8 cellular contexts compared by ENCODE assay signal in the genomic region with DNA sequence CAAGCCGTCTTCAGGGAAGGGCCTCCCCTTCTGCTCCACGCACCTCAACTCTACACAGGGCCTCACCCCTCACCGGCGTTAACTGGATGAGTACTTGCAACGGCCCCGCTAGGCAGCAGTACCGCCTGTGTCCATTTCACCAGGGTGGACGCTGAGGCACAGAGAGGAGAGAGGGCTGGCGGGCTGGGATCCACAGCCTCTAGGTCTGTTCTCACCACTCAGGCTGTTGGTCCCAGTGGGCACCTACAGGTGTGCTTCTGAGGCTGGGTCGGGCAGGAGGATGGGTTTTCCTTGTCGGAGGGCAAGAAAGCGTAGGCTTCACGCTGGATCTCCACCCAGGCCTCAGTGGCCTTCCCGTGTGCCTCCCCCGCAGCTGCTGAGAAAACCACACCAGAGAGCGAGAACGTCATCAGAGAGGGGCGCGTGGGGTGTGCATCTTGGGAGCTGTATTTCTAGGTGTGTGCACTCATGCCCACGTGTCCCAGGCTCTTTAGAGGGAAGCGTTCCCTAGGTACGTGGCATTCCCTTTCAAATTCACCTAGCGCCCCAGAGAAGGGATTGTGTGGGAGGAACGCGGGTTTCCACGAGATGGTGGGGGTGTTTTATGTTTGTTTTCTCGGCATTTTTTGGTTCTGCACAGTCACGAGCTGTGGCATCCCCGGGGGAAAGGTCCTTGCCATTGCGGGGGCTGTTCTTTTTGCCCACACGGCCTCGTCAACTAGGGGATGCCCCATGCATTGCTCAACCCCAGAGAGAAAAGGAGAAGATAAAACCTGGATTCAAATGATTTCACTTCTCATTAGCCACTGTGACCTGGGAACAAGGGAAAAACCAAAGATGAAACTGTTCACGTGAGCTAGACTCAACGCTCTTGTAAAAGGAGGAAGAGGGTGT.
DNase-seq lines count a peak whose midpoint lies in the region; TF ChIP-seq lines count a peak whose summit lies in the region.

No MANE protein-coding gene starts in this region.

- peak; percentile 46 for TF ChIP-seq POLR2A in GM19099 (IDR thresholded peaks at IDR 0.05; ENCODE audit: extremely low read depth, insufficient read length, low read depth)

- H3K9ac ChIP-seq in SK-N-SH = no peak overlapping the region

- no peak overlapping the region for H3K27ac ChIP-seq in CD4-positive, alpha-beta memory T cell (ENCODE audit: low read depth, low read length)
- H3K27ac ChIP-seq in SK-N-SH (ENCODE audit: low read depth in 2 of 2, low read length in 1 of 2) = no peak overlapping the region

- no peaks in the 10 kb centered on the region for H3K27me3 ChIP-seq in CD4-positive, alpha-beta memory T cell (ENCODE audit: insufficient read depth, low read length)
- no peaks in the 10 kb centered on the region for H3K27me3 ChIP-seq in SK-N-SH (ENCODE audit: insufficient read depth)

- no peaks in the 10 kb centered on the region for H3K79me2 ChIP-seq in SK-N-SH (ENCODE audit: insufficient read depth)

- no peaks in the 10 kb centered on the region for H3K9me2 ChIP-seq in SK-N-SH

- no peaks in the 10 kb centered on the region for H4K20me1 ChIP-seq in SK-N-SH (ENCODE audit: insufficient read depth)

- no peak for TF ChIP-seq EP300 in SK-N-SH (IDR thresholded peaks at IDR 0.05; ENCODE audit: borderline replicate concordance in 1 of 2, low read depth in 1 of 2, low read length in 1 of 2)

- no peak overlapping the region for H3K4me3 ChIP-seq in CD4-positive, alpha-beta memory T cell (ENCODE audit: low read length in 2 of 2)
- no peak overlapping the region for H3K4me3 ChIP-seq in SK-N-SH (ENCODE audit: low read depth in 2 of 2, low read length in 1 of 2)

- CTCF ChIA-PET in CD4-positive, alpha-beta memory T cell (lab: Charles Lee; ENCODE audit: partially characterized antibody) = no interaction called here
- CTCF ChIA-PET in SK-N-SH (lab: Yijun Ruan, JAX) = interaction anchor here (0.6 to 1.4 kb wide), 2 partner anchors 23 to 55 kb away, joined by 3 read pairs; no protein-coding TSS in a partner anchor

- peaks cover 5 to 9% of the 10 kb centered on the region in 2 donors for H3K27me3 Mint-ChIP-seq in CD4-positive, alpha-beta memory T cell

- no peaks in the 10 kb centered on the region for H3K9me3 ChIP-seq in CD4-positive, alpha-beta memory T cell (ENCODE audit: control insufficient read depth in 1 of 2, low read length in 2 of 2)
- no peaks in the 10 kb centered on the region for H3K9me3 ChIP-seq in SK-N-SH

- H3K9me3 Mint-ChIP-seq in CD4-positive, alpha-beta memory T cell = no peaks in the 10 kb centered on the region

- no peaks in the 10 kb centered on the region for H3K36me3 Mint-ChIP-seq in CD4-positive, alpha-beta memory T cell

- intact Hi-C loops in CD4-positive, alpha-beta memory T cell (cut with micrococcal nuclease) = no loop called here

- no peak overlapping the region for H2AFZ ChIP-seq in SK-N-SH (ENCODE audit: low read depth)

- peaks cover 0 to 7% (median 2%) of the 10 kb centered on the region in 4 donors for H3K4me1 Mint-ChIP-seq in CD4-positive, alpha-beta memory T cell

- no peak overlapping the region for H3K4me2 ChIP-seq in SK-N-SH

- peak overlapping the region in 5 of 8 donors; percentile 8 to 40 (median 22) for H3K4me3 Mint-ChIP-seq in CD4-positive, alpha-beta memory T cell

- H3K27ac Mint-ChIP-seq in CD4-positive, alpha-beta memory T cell = no peak overlapping the region

- no peak for TF ChIP-seq RAD21 in SK-N-SH (IDR thresholded peaks at IDR 0.05; ENCODE audit: low read length)

- peaks cover 7% of the 10 kb centered on the region for H3F3A ChIP-seq in SK-N-SH (replicated peaks; ENCODE audit: insufficient read depth)

- peaks cover 7% of the 10 kb centered on the region for H3K4me1 ChIP-seq in CD4-positive, alpha-beta memory T cell (ENCODE audit: insufficient read depth, low read length)
- H3K4me1 ChIP-seq in SK-N-SH (ENCODE audit: control insufficient read depth in 1 of 2, insufficient read depth in 2 of 2, low read depth in 1 of 2, low read length in 1 of 2) = peaks cover 12 to 23% of the 10 kb centered on the region in 2 experiments; a peak in 2 of 4 replicates

- POLR2A ChIA-PET in CD4-positive, alpha-beta memory T cell (lab: Charles Lee; ENCODE audit: partially characterized antibody) = no interaction called here
- POLR2A ChIA-PET in SK-N-SH (lab: Yijun Ruan, JAX) = no interaction called here

- no peak for DNase-seq in CD4-positive, alpha-beta memory T cell
- DNase-seq in activated CD8-positive, alpha-beta memory T cell treated with anti-CD3 and anti-CD28 coated beads for 48 hours (ENCODE audit: low read depth in 2 of 3, low spot score in 2 of 3) = peak in 2 of 3 experiments; percentile 16 to 18
- peak in 38 of 56 donors; percentile 18 to 87 (median 58) for DNase-seq in nucleus accumbens (lab: John Stamatoyannopoulos, UW)
- DNase-seq in SK-N-SH = no peak
- no peak for DNase-seq in NCI-H2029 treated with DMSO at 0.1 percent for 48 hours (lab: John Stamatoyannopoulos, UW)
- DNase-seq in SHP77 treated with DMSO at 0.1 percent for 48 hours (lab: John Stamatoyannopoulos, UW) = no peak
- DNase-seq in OCI-M1 (lab: John Stamatoyannopoulos, UW) = no peak

- 88% methylated on average over 29 of the region's 34 CpGs for WGBS in SK-N-SH (ENCODE audit: low lambda C conversion rate)

- H3K36me3 ChIP-seq in CD4-positive, alpha-beta memory T cell (ENCODE audit: insufficient read depth, low read length) = no peaks in the 10 kb centered on the region
- H3K36me3 ChIP-seq in SK-N-SH (replicated peaks in 1 of 2; ENCODE audit: control insufficient read depth in 1 of 2, insufficient read depth in 2 of 2, low read length in 1 of 2) = no peaks in the 10 kb centered on the region

- TF ChIP-seq CTCF in SK-N-SH (IDR thresholded peaks at IDR 0.05) = no peak

TF ChIP-seq in SK-N-SH, 30 proteins besides CTCF, POLR2A, EP300 and RAD21:
- no peak for TF ChIP-seq POLR2AphosphoS5 (IDR thresholded peaks at IDR 0.05; ENCODE audit: low read depth, low read length)
- TF ChIP-seq MAX (IDR thresholded peaks at IDR 0.05; ENCODE audit: low read depth) = no peak
- TF ChIP-seq YY1 (IDR thresholded peaks at IDR 0.05; ENCODE audit: low read depth) = no peak
- TF ChIP-seq FOXM1 (IDR thresholded peaks at IDR 0.05; ENCODE audit: low read depth) = no peak
- no peak for TF ChIP-seq EZH2phosphoT487 (IDR thresholded peaks at IDR 0.05; ENCODE audit: borderline replicate concordance, low read depth)

Comparison
In these comparisons a context has a peak if more than half of its experiments do, and no peak if none do; other contexts are left out.
1. DNase-seq: peak in activated CD8-positive, alpha-beta memory T cell treated with anti-CD3 and anti-CD28 coated beads for 48 hours (2 of 3) and nucleus accumbens (38 of 56); none in CD4-positive, alpha-beta memory T cell (0 of 5), SK-N-SH (single experiment), NCI-H2029 treated with DMSO at 0.1 percent for 48 hours (single experiment), SHP77 treated with DMSO at 0.1 percent for 48 hours (single experiment) and OCI-M1 (single experiment).